Comparison of ENCODE assay signal across 11 cellular contexts in the genomic region with DNA sequence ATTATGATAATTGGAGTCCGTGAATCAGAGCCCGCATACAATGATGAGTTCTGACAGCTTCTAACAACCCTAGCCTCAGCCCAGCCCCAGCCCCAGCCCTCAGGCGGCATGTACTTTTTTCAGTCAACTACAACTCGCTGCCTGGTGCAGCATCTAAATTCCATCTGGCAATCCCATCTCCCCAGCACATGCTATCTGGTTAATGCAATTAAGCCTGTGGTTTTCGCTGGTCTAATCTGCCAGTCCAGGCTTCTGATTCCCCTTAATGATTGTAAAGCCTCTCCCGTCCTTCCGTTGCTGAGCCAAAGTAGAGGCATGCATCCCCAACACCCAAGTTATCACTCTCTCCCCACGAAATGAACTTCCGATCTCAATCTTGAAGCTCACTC. TPM values are rescaled to one million over a fixed set of nuclear protein-coding genes. Genes with fewer than 3 reads are reported as not detected.
DNase-seq lines count a peak whose midpoint lies in the region; ATAC-seq, FAIRE-seq and TF ChIP-seq lines count a peak whose summit lies in the region.
"Had no signal": no experiment of that assay in that cellular context is flagged by ENCODE, and none has a peak within 500 bp of the region (broad histone marks: within the 10 kb centered on the region; RNA-seq: fewer than 3 reads in every experiment).

No MANE protein-coding gene starts in this region.

- no peaks in the 10 kb centered on the region for H3K36me3 Mint-ChIP-seq in astrocyte (ENCODE audit: low read depth, unreplicated experiment)
- no peaks in the 10 kb centered on the region for H3K36me3 Mint-ChIP-seq in type B pancreatic cell
- H3K36me3 Mint-ChIP-seq: immature natural killer cell, T-cell had no signal

- H4K20me1 ChIP-seq in astrocyte (ENCODE audit: insufficient read depth, low read length): no peaks in the 10 kb centered on the region

- H3K27ac Mint-ChIP-seq in astrocyte (ENCODE audit: unreplicated experiment): no peak overlapping the region
- H3K27ac Mint-ChIP-seq in type B pancreatic cell: no peak overlapping the region
- H3K27ac Mint-ChIP-seq: immature natural killer cell, T-cell had no signal

- no peaks in the 10 kb centered on the region for H3K9me3 ChIP-seq in astrocyte (ENCODE audit: insufficient read depth, low read depth, low read length)
- H3K9me3 ChIP-seq in iPS-18a (ENCODE audit: control insufficient read depth, low read depth, low read length): no peaks in the 10 kb centered on the region

- peak overlapping the region; percentile 75 for H3K4me3 ChIP-seq in astrocyte (ENCODE audit: insufficient read depth, low read depth, low read length)
- peak overlapping the region; percentile 90 for H3K4me3 ChIP-seq in iPS-18a (ENCODE audit: low read length)
- H3K4me3 ChIP-seq: K562 had no signal

- H3K36me3 ChIP-seq in astrocyte (ENCODE audit: insufficient read depth, low read length) (no peaks in the 10 kb centered on the region), iPS-18a (ENCODE audit: control insufficient read depth, low read depth, low read length) (no peaks in the 10 kb centered on the region)

- no peaks in the 10 kb centered on the region for H3K9me3 Mint-ChIP-seq in astrocyte (ENCODE audit: unreplicated experiment)
- no peaks in the 10 kb centered on the region for H3K9me3 Mint-ChIP-seq in type B pancreatic cell

- H3K4me2 ChIP-seq in astrocyte (ENCODE audit: low read length): peak overlapping the region; percentile 99

- peak overlapping the region; percentile 32 for H3K9ac ChIP-seq in astrocyte (ENCODE audit: low read length)
- no peak overlapping the region for H3K9ac ChIP-seq in iPS-18a (ENCODE audit: low read length)

- H3K4me3 Mint-ChIP-seq in astrocyte (ENCODE audit: unreplicated experiment) (no peak overlapping the region), type B pancreatic cell (no peak overlapping the region)
- H3K4me3 Mint-ChIP-seq: immature natural killer cell, T-cell had no signal

- DNase-seq in NCI-H1694 (lab: John Stamatoyannopoulos, UW) (peak; percentile 65), astrocyte (ENCODE audit: low read depth) (no peak), superior temporal gyrus (ENCODE audit: extremely low spot score) (peak; percentile 56), type B pancreatic cell (ENCODE audit: extremely low spot score, unreplicated experiment) (no peak), T1000 (lab: John Stamatoyannopoulos, UW) (no peak)
- DNase-seq in stimulated activated CD4-positive, alpha-beta T cell treated with anti-CD3 and anti-CD28 coated beads, Interleukin-1b, Interleukin-23, amount 100 ng/mL, for 48 hours: no peak
- DNase-seq: immature natural killer cell, T-cell had no signal

- no peak for FAIRE-seq in astrocyte (lab: Jason Lieb, UNC)
- FAIRE-seq: K562 had no signal

- peaks cover 41% of the 10 kb centered on the region for H3K27me3 ChIP-seq in astrocyte (ENCODE audit: insufficient read depth, low read length)
- H3K27me3 ChIP-seq in iPS-18a (ENCODE audit: control insufficient read depth, insufficient read depth, low read length): peaks cover 81% of the 10 kb centered on the region

- TF ChIP-seq CTCF in astrocyte (IDR thresholded peaks at IDR 0.05; ENCODE audit: insufficient read depth, low read depth, low read length): no peak
- no peak for TF ChIP-seq CTCF in type B pancreatic cell (conservative IDR thresholded peaks at IDR 0.05)

- no peaks in the 10 kb centered on the region for H3K79me2 ChIP-seq in astrocyte (ENCODE audit: insufficient read depth, low read length)

- H3K4me1 ChIP-seq in astrocyte (ENCODE audit: insufficient read depth, low read length) (no peaks in the 10 kb centered on the region), iPS-18a (ENCODE audit: control insufficient read depth, low read depth, low read length) (peaks cover 23% of the 10 kb centered on the region)

- no peak for ATAC-seq in GM21528 (IDR thresholded peaks at IDR 0.05; ENCODE audit: low FRiP score, unreplicated experiment)
- ATAC-seq: K562, T-cell had no signal

- H3K27ac ChIP-seq in astrocyte (ENCODE audit: low read depth, low read length) (no peak overlapping the region), iPS-18a (ENCODE audit: low read length) (no peak overlapping the region)

- H2AFZ ChIP-seq in astrocyte (ENCODE audit: low read depth, low read length): peak overlapping the region; percentile 77

- H3K4me1 Mint-ChIP-seq in astrocyte (ENCODE audit: low read depth, unreplicated experiment) (peaks cover 2% of the 10 kb centered on the region), type B pancreatic cell (ENCODE audit: unreplicated experiment) (no peaks in the 10 kb centered on the region)
- H3K4me1 Mint-ChIP-seq: immature natural killer cell had no signal

- peaks cover 28% of the 10 kb centered on the region for H3K27me3 Mint-ChIP-seq in astrocyte (ENCODE audit: low read depth, unreplicated experiment)
- peaks cover 28% of the 10 kb centered on the region for H3K27me3 Mint-ChIP-seq in type B pancreatic cell

RNA-seq across cellular contexts. Expression of a gene that starts 0.9 kb away (rescaled TPM):
- total RNA-seq in astrocyte: 19.1 and 22.2 TPM in 2 replicates
- 4.5 and 11.6 TPM in 2 replicates for total RNA-seq in type B pancreatic cell (ENCODE audit: low replicate concordance)
- total RNA-seq: K562 had no signal

Comparison
In these comparisons a context has a peak if more than half of its experiments do, and no peak if none do; other contexts are left out.
1. DNase-seq: peak in NCI-H1694 (single experiment) and superior temporal gyrus (single experiment); none in astrocyte (single experiment), type B pancreatic cell (single experiment), stimulated activated CD4-positive, alpha-beta T cell treated with anti-CD3 and anti-CD28 coated beads, Interleukin-1b, Interleukin-23, amount 100 ng/mL, for 48 hours (single experiment) and T1000 (single experiment).